Comparison of ENCODE assay signal across 23 cellular contexts in the genomic region with DNA sequence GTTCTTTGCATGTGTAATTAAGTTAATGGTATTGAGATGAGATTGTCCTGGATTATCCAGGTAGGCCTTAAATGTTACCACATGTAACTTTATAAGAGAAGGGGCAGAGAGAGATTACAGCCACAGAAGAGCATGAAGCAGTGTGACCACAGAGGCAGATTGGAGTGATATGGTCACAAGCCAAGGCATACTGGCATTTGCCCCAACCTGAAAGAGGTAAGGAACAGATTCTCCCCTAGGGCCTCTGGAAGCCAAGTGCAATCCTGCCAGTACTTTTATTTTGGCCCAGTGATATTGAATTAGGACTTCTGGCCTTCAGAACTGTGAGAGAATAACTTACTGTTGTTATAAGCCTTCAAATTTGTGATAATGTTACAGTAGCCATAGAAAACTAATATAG.
"Had no signal": no experiment of that assay in that cellular context is flagged by ENCODE, and none has a peak within 500 bp of the region (broad histone marks: within the 10 kb centered on the region; RNA-seq: fewer than 3 reads in every experiment).

No MANE protein-coding gene starts in this region.

- H3K27ac ChIP-seq: brain microvascular endothelial cell, colonic mucosa, esophagus muscularis mucosa, parathyroid adenoma, right lobe of liver, skin epidermis, testis, vagina had no signal

- H3K27me3 ChIP-seq: brain microvascular endothelial cell, colonic mucosa, esophagus muscularis mucosa, right lobe of liver, testis, vagina had no signal

- ATAC-seq: activated CD8-positive, alpha-beta memory T cell treated with anti-CD3 and anti-CD28 coated beads, Interleukin-2, amount 10 ng/mL, durations not matched to agents 7 days and 5 days; activated CD8-positive, alpha-beta T cell treated with anti-CD3 and anti-CD28 coated beads for 36 hours; activated naive CD4-positive, alpha-beta T cell treated with anti-CD3 and anti-CD28 coated beads, Interleukin-2, amount 50 U/mL, for 72 hours; right lobe of liver; stimulated activated naive B cell treated with anti-CD40 and anti-IgM and Interleukin-4, amounts not matched to agents 10 μg/mL and 1 μg/mL and 100 μg/mL, for 72 hours had no signal

- H3K9me3 ChIP-seq: colonic mucosa, right lobe of liver, testis, vagina had no signal

- DNase-seq: activated CD4-positive, alpha-beta T cell treated with anti-CD3 and anti-CD28 coated beads, Interleukin-2, amount 10 ng/mL, durations not matched to agents 7 days and 5 days; activated CD8-positive, alpha-beta memory T cell treated with anti-CD3 and anti-CD28 coated beads, Interleukin-2, amount 10 ng/mL, durations not matched to agents 7 days and 5 days; activated CD8-positive, alpha-beta T cell treated with anti-CD3 and anti-CD28 coated beads for 36 hours; activated gamma-delta T cell treated with Interleukin-2 at 50 U/mL for 16 hours; aorta; brain microvascular endothelial cell; central memory CD4-positive, alpha-beta T cell; colonic mucosa; hippocampal formation; mesenchymal stem cell; nephron progenitor cell; nucleus accumbens; right lobe of liver; stimulated activated CD4-positive, alpha-beta T cell treated with anti-CD3 and anti-CD28 coated beads, Interleukin-2, amount 100 ng/mL, for 24 hours; stimulated activated naive B cell treated with anti-CD40 and anti-IgM and Interleukin-4, amounts not matched to agents 10 μg/mL and 1 μg/mL and 100 μg/mL, for 72 hours; T-helper 1 cell; T-helper 9 cell; testis had no signal

- H3K4me3 ChIP-seq: colonic mucosa, esophagus muscularis mucosa, right lobe of liver, skin epidermis, testis, vagina had no signal

- H3K36me3 ChIP-seq: brain microvascular endothelial cell, colonic mucosa, esophagus muscularis mucosa, right lobe of liver, vagina had no signal

- H3K4me1 ChIP-seq: colonic mucosa, parathyroid adenoma, right lobe of liver had no signal
